19 cellular contexts compared by ENCODE assay signal in genomic region chr9:87406545-87407166, GRCh38.
A peak's percentile ranks its signal among the peaks of the same experiment; 100 is the strongest.
DNase-seq lines count a peak whose midpoint lies in the region; ATAC-seq and TF ChIP-seq lines count a peak whose summit lies in the region.
"Had no signal": no experiment of that assay in that cellular context is flagged by ENCODE, and none has a peak within 500 bp of the region (broad histone marks: within the 10 kb centered on the region; RNA-seq: fewer than 3 reads in every experiment).

No MANE protein-coding gene starts in this region.

- H3K9me3 Mint-ChIP-seq in WTC11 (no peaks in the 10 kb centered on the region), progenitor cell of endocrine pancreas (ENCODE audit: low read depth) (peaks cover under 1% of the 10 kb centered on the region)
- no peaks in the 10 kb centered on the region for H3K9me3 Mint-ChIP-seq in activated CD8-positive, alpha-beta T cell treated with anti-CD3 and anti-CD28 coated beads, Interleukin-2, amount 10 ng/mL, durations not matched to agents 7 days and 5 days (ENCODE audit: insufficient read depth)
- H3K9me3 Mint-ChIP-seq: activated naive CD8-positive, alpha-beta T cell treated with anti-CD3 and anti-CD28 coated beads, Interleukin-2, amount 50 U/mL, for 24 hours; activated T-helper 17 cell treated with anti-CD3 and anti-CD28 coated beads, Interleukin-2, amount 50 U/mL, for 72 hours; stimulated activated effector memory CD8-positive, alpha-beta T cell treated with anti-CD3 and anti-CD28 coated beads, Interleukin-12 subunit alpha, Interleukin-12 subunit beta, amount 100 ng/mL, for 72 hours had no signal

- H3K36me3 Mint-ChIP-seq in WTC11 (peaks cover 7% of the 10 kb centered on the region), progenitor cell of endocrine pancreas (ENCODE audit: insufficient read depth) (no peaks in the 10 kb centered on the region)
- no peaks in the 10 kb centered on the region for H3K36me3 Mint-ChIP-seq in activated CD8-positive, alpha-beta T cell treated with anti-CD3 and anti-CD28 coated beads, Interleukin-2, amount 10 ng/mL, durations not matched to agents 7 days and 5 days (ENCODE audit: low read depth)
- H3K36me3 Mint-ChIP-seq: activated CD8-positive, alpha-beta memory T cell treated with anti-CD3 and anti-CD28 coated beads, Interleukin-2, amount 10 ng/mL, durations not matched to agents 7 days and 5 days; stimulated activated effector memory CD8-positive, alpha-beta T cell treated with anti-CD3 and anti-CD28 coated beads, Interleukin-12 subunit alpha, Interleukin-12 subunit beta, amount 100 ng/mL, for 72 hours had no signal

- H3K36me3 ChIP-seq in HUES48 (ENCODE audit: control insufficient read depth, insufficient read depth, low read length) (no peaks in the 10 kb centered on the region), left lung (no peaks in the 10 kb centered on the region)
- H3K36me3 ChIP-seq: BLaER1, cardiac muscle cell, SJSA1 had no signal

- CTCF ChIA-PET in WTC11 (lab: Charles Lee) = interaction anchor here (1.0 kb wide), 1 partner anchor 33 kb away, joined by 3 read pairs; no protein-coding TSS in a partner anchor
- CTCF ChIA-PET in activated CD8-positive, alpha-beta T cell treated with anti-CD3 and anti-CD28 coated beads, Interleukin-2, amount 10 ng/mL, durations not matched to agents 7 days and 5 days (lab: Charles Lee) = no interaction called here

- peak overlapping the region; percentile 86 for H3K27ac Mint-ChIP-seq in WTC11
- H3K27ac Mint-ChIP-seq in progenitor cell of endocrine pancreas = peak overlapping the region; percentile 57
- no peak overlapping the region for H3K27ac Mint-ChIP-seq in activated CD8-positive, alpha-beta T cell treated with anti-CD3 and anti-CD28 coated beads, Interleukin-2, amount 10 ng/mL, durations not matched to agents 7 days and 5 days
- H3K27ac Mint-ChIP-seq: activated CD8-positive, alpha-beta memory T cell treated with anti-CD3 and anti-CD28 coated beads, Interleukin-2, amount 10 ng/mL, durations not matched to agents 7 days and 5 days; activated naive CD8-positive, alpha-beta T cell treated with anti-CD3 and anti-CD28 coated beads, Interleukin-2, amount 50 U/mL, for 24 hours; activated T-helper 17 cell treated with anti-CD3 and anti-CD28 coated beads, Interleukin-2, amount 50 U/mL, for 72 hours; IgD-negative memory B cell; stimulated activated effector memory CD8-positive, alpha-beta T cell treated with anti-CD3 and anti-CD28 coated beads, Interleukin-12 subunit alpha, Interleukin-12 subunit beta, amount 100 ng/mL, for 72 hours had no signal

- TF ChIP-seq CTCF in WTC11 (IDR thresholded peaks at IDR 0.05) = no peak
- TF ChIP-seq CTCF in left lung (IDR thresholded peaks at IDR 0.05) = no peak
- TF ChIP-seq CTCF in progenitor cell of endocrine pancreas (IDR thresholded peaks at IDR 0.05; ENCODE audit: unreplicated experiment) = no peak

- ATAC-seq in WTC11 (no peak), left lung (peak; percentile 75)
- ATAC-seq in activated CD8-positive, alpha-beta T cell treated with anti-CD3 and anti-CD28 coated beads, Interleukin-2, amount 10 ng/mL, durations not matched to agents 7 days and 5 days = no peak
- ATAC-seq: activated CD8-positive, alpha-beta memory T cell treated with anti-CD3 and anti-CD28 coated beads, Interleukin-2, amount 10 ng/mL, durations not matched to agents 7 days and 5 days; activated naive CD8-positive, alpha-beta T cell treated with anti-CD3 and anti-CD28 coated beads, Interleukin-2, amount 50 U/mL, for 24 hours; activated T-helper 17 cell treated with anti-CD3 and anti-CD28 coated beads, Interleukin-2, amount 50 U/mL, for 72 hours; stimulated activated effector memory CD8-positive, alpha-beta T cell treated with anti-CD3 and anti-CD28 coated beads, Interleukin-12 subunit alpha, Interleukin-12 subunit beta, amount 100 ng/mL, for 72 hours had no signal

- no peak overlapping the region for H3K9ac ChIP-seq in HUES48 (ENCODE audit: low read depth, low read length)
- H3K9ac ChIP-seq: BLaER1 had no signal

- no peaks in the 10 kb centered on the region for H3K9me3 ChIP-seq in HUES48 (ENCODE audit: control insufficient read depth, insufficient read depth, low read length)
- no peaks in the 10 kb centered on the region for H3K9me3 ChIP-seq in left lung
- H3K9me3 ChIP-seq: BLaER1, SJSA1, testis had no signal

- peaks cover 65% of the 10 kb centered on the region for H3K4me1 ChIP-seq in HUES48 (ENCODE audit: control insufficient read depth, insufficient read depth, low read length)
- H3K4me1 ChIP-seq in left lung = peaks cover 0 to 26% of the 10 kb centered on the region in 2 donors
- H3K4me1 ChIP-seq: BLaER1, testis had no signal

- H3K4me3 ChIP-seq in HUES48 (ENCODE audit: low read depth, low read length) (peak overlapping the region; percentile 26), left lung (no peak overlapping the region)
- H3K4me3 ChIP-seq: BLaER1, cardiac muscle cell, SJSA1, testis had no signal

- intact Hi-C loops in left lung (cut with DNase I) = no loop called here

- H3K27me3 Mint-ChIP-seq in WTC11 (ENCODE audit: low read depth) = no peaks in the 10 kb centered on the region; the same call in 1 of the 2 replicates
- H3K27me3 Mint-ChIP-seq in progenitor cell of endocrine pancreas = peaks cover 16% of the 10 kb centered on the region
- peaks cover 2% of the 10 kb centered on the region for H3K27me3 Mint-ChIP-seq in activated CD8-positive, alpha-beta T cell treated with anti-CD3 and anti-CD28 coated beads, Interleukin-2, amount 10 ng/mL, durations not matched to agents 7 days and 5 days (ENCODE audit: low read depth)
- H3K27me3 Mint-ChIP-seq: IgD-negative memory B cell had no signal

- POLR2A ChIA-PET in WTC11 (lab: Charles Lee) = no interaction called here
- POLR2A ChIA-PET in activated CD8-positive, alpha-beta T cell treated with anti-CD3 and anti-CD28 coated beads, Interleukin-2, amount 10 ng/mL, durations not matched to agents 7 days and 5 days (lab: Charles Lee) = no interaction called here

- no peak for DNase-seq in WTC11 (ENCODE audit: low spot score)
- DNase-seq in left lung = no peak
- no peak for DNase-seq in progenitor cell of endocrine pancreas (ENCODE audit: low spot score, unreplicated experiment)
- DNase-seq in hippocampal formation (lab: John Stamatoyannopoulos, UW) = no peak
- DNase-seq in activated CD8-positive, alpha-beta T cell treated with anti-CD3 and anti-CD28 coated beads, Interleukin-2, amount 10 ng/mL, durations not matched to agents 7 days and 5 days = no peak
- no peak for DNase-seq in stimulated activated CD4-positive, alpha-beta T cell treated with anti-CD3 and anti-CD28 coated beads, Interleukin-1b, Interleukin-23, amount 100 ng/mL, for 48 hours
- no peak for DNase-seq in activated CD8-positive, alpha-beta memory T cell treated with anti-CD3 and anti-CD28 coated beads for 24 hours
- DNase-seq: activated CD4-positive, alpha-beta T cell treated with anti-CD3 and anti-CD28 coated beads for 1 hour; activated CD8-positive, alpha-beta memory T cell treated with anti-CD3 and anti-CD28 coated beads, Interleukin-2, amount 10 ng/mL, durations not matched to agents 7 days and 5 days; activated naive CD8-positive, alpha-beta T cell treated with anti-CD3 and anti-CD28 coated beads, Interleukin-2, amount 50 U/mL, for 24 hours; DMS153; testis had no signal

- H3K4me3 Mint-ChIP-seq in WTC11 (peak overlapping the region; percentile 38), progenitor cell of endocrine pancreas (ENCODE audit: low read depth) (no peak overlapping the region)
- H3K4me3 Mint-ChIP-seq in activated CD8-positive, alpha-beta T cell treated with anti-CD3 and anti-CD28 coated beads, Interleukin-2, amount 10 ng/mL, durations not matched to agents 7 days and 5 days = no peak overlapping the region
- H3K4me3 Mint-ChIP-seq: activated CD8-positive, alpha-beta memory T cell treated with anti-CD3 and anti-CD28 coated beads, Interleukin-2, amount 10 ng/mL, durations not matched to agents 7 days and 5 days; activated naive CD8-positive, alpha-beta T cell treated with anti-CD3 and anti-CD28 coated beads, Interleukin-2, amount 50 U/mL, for 24 hours; activated T-helper 17 cell treated with anti-CD3 and anti-CD28 coated beads, Interleukin-2, amount 50 U/mL, for 72 hours; IgD-negative memory B cell; stimulated activated effector memory CD8-positive, alpha-beta T cell treated with anti-CD3 and anti-CD28 coated beads, Interleukin-12 subunit alpha, Interleukin-12 subunit beta, amount 100 ng/mL, for 72 hours had no signal

- H3K4me1 Mint-ChIP-seq in WTC11 = peaks cover 79% of the 10 kb centered on the region
- H3K4me1 Mint-ChIP-seq in progenitor cell of endocrine pancreas (ENCODE audit: low read depth) = peaks cover 52% of the 10 kb centered on the region
- no peaks in the 10 kb centered on the region for H3K4me1 Mint-ChIP-seq in activated CD8-positive, alpha-beta T cell treated with anti-CD3 and anti-CD28 coated beads, Interleukin-2, amount 10 ng/mL, durations not matched to agents 7 days and 5 days (ENCODE audit: low read depth)
- H3K4me1 Mint-ChIP-seq: activated CD8-positive, alpha-beta memory T cell treated with anti-CD3 and anti-CD28 coated beads, Interleukin-2, amount 10 ng/mL, durations not matched to agents 7 days and 5 days; activated naive CD8-positive, alpha-beta T cell treated with anti-CD3 and anti-CD28 coated beads, Interleukin-2, amount 50 U/mL, for 24 hours; activated T-helper 17 cell treated with anti-CD3 and anti-CD28 coated beads, Interleukin-2, amount 50 U/mL, for 72 hours; IgD-negative memory B cell; stimulated activated effector memory CD8-positive, alpha-beta T cell treated with anti-CD3 and anti-CD28 coated beads, Interleukin-12 subunit alpha, Interleukin-12 subunit beta, amount 100 ng/mL, for 72 hours had no signal

- H3K27ac ChIP-seq in HUES48 (ENCODE audit: low read depth, low read length) (peak overlapping the region; percentile 85), left lung (no peak overlapping the region)
- H3K27ac ChIP-seq: BLaER1, cardiac muscle cell, testis had no signal

- H3K27me3 ChIP-seq in HUES48 (ENCODE audit: control insufficient read depth, insufficient read depth, low read length) (no peaks in the 10 kb centered on the region), left lung (no peaks in the 10 kb centered on the region)
- H3K27me3 ChIP-seq: BLaER1, SJSA1, testis had no signal

TF ChIP-seq in WTC11, 78 proteins besides CTCF, POLR2A, EP300 and RAD21:
- TF ChIP-seq FOXK1 (CRISPR knock-in tag; IDR thresholded peaks at IDR 0.05) (peak; percentile 53; the same call in 1 of the 2 replicates), MYBL2 (CRISPR knock-in tag; IDR thresholded peaks at IDR 0.05) (no peak)
